Comparison of ENCODE assay signal across 2 cellular contexts in the genomic region with DNA sequence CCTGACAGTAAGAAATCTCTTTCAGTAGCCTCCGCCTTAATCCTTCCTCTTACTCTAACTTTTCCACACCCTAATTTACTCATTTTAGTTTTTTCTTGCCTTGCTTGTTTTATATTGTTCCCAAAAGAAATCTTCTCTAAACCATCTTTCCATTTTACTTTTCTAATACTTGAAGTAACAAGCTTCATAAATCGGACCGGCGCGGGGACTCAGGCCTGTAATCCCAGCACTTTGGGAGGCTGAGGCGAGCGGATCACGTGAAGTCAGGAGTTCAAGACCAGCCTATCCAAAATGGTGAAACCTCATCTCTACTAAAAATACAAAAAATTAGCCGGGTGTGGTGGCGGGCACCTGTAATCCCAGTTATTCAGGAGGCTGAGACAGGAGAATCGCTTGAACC.
TF ChIP-seq lines count a peak whose summit lies in the region.

No MANE protein-coding gene starts in this region.

TF ChIP-seq in SK-N-SH, 30 proteins besides CTCF, POLR2A, EP300 and RAD21 (continued from another document):
- TF ChIP-seq, protein P1, sequence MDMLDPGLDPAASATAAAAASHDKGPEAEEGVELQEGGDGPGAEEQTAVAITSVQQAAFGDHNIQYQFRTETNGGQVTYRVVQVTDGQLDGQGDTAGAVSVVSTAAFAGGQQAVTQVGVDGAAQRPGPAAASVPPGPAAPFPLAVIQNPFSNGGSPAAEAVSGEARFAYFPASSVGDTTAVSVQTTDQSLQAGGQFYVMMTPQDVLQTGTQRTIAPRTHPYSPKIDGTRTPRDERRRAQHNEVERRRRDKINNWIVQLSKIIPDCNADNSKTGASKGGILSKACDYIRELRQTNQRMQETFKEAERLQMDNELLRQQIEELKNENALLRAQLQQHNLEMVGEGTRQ (IDR thresholded peaks at IDR 0.05; ENCODE audit: borderline replicate concordance, low read depth, low read length) = no peak
- TF ChIP-seq MXI1 (IDR thresholded peaks at IDR 0.05; ENCODE audit: low read depth, low read length) = no peak
- TF ChIP-seq TAF1 (IDR thresholded peaks at IDR 0.05; ENCODE audit: borderline replicate concordance, low read depth, low read length) = no peak
- no peak for TF ChIP-seq RCOR1 (IDR thresholded peaks at IDR 0.05; ENCODE audit: low read length)
- no peak for TF ChIP-seq TCF12 (IDR thresholded peaks at IDR 0.05)
- no peak for TF ChIP-seq GATA2 (CRISPR knock-in tag; IDR thresholded peaks at IDR 0.05)
- TF ChIP-seq, protein P2, sequence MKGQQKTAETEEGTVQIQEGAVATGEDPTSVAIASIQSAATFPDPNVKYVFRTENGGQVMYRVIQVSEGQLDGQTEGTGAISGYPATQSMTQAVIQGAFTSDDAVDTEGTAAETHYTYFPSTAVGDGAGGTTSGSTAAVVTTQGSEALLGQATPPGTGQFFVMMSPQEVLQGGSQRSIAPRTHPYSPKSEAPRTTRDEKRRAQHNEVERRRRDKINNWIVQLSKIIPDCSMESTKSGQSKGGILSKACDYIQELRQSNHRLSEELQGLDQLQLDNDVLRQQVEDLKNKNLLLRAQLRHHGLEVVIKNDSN (IDR thresholded peaks at IDR 0.05; ENCODE audit: borderline replicate concordance, low read depth) = no peak
- no peak for TF ChIP-seq MEF2A (IDR thresholded peaks at IDR 0.05; ENCODE audit: borderline replicate concordance, low read depth)
- TF ChIP-seq YY1 (IDR thresholded peaks at IDR 0.05; ENCODE audit: low read depth) = no peak

TF ChIP-seq in SK-N-SH treated with all-trans-retinoic acid at 6 μM for 48 hours, 23 proteins besides CTCF, POLR2A, EP300 and RAD21 (continued from another document):
- TF ChIP-seq ZFP30 (CRISPR knock-in tag; IDR thresholded peaks at IDR 0.05) = no peak
- no peak for TF ChIP-seq ZNF70 (CRISPR knock-in tag; IDR thresholded peaks at IDR 0.05)
